Comparison of ENCODE assay signal across 30 cellular contexts in the genomic region with DNA sequence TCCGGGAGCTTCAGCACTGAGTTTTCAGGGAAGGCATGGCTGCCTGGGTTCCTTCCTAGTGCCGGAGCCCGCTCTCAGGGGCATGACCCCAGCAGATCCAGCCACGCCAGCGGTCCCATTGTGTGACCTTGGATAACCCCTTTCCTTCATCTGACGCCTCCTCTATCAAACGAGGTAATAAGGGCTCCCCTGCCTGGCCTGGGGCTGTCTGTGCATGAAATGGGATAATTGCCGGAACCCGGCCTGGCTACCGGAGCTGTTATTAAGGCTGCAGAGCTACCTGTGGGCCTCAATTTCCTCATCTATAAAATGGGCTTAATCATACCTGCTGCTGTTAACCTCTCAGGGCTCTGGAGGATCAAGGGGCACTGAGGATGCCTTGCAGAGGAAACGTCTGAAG.
"Had no signal": no experiment of that assay in that cellular context is flagged by ENCODE, and none has a peak within 500 bp of the region (broad histone marks: within the 10 kb centered on the region; RNA-seq: fewer than 3 reads in every experiment).

No MANE protein-coding gene starts in this region.

- H3K36me3 ChIP-seq: adrenal gland, cardiac muscle cell, colonic mucosa, gastrocnemius medialis, lower lobe of right lung, neural progenitor cell, tibial artery had no signal

- FAIRE-seq: small intestine, TTC549 had no signal

- H3K4me1 ChIP-seq: neural progenitor cell had no signal

- H3K9ac ChIP-seq: neural progenitor cell had no signal

- H3K27me3 ChIP-seq: adrenal gland, colonic mucosa, gastrocnemius medialis, tibial artery had no signal

- ATAC-seq: gastrocnemius medialis; left lobe of liver; lower lobe of right lung; natural killer cell; sciatic nerve; stimulated activated effector memory CD8-positive, alpha-beta T cell treated with anti-CD3 and anti-CD28 coated beads, Interleukin-12 subunit alpha, Interleukin-12 subunit beta, amount 100 ng/mL, for 72 hours had no signal

- DNase-seq: activated CD4-positive, alpha-beta T cell treated with anti-CD3 and anti-CD28 coated beads for 48 hours; activated CD4-positive, alpha-beta T cell treated with anti-CD3 and anti-CD28 coated beads, Interleukin-2, amount 50 U/mL, for 48 hours; activated CD8-positive, alpha-beta memory T cell treated with anti-CD3 and anti-CD28 coated beads for 24 hours; activated effector memory CD4-positive, alpha-beta T cell treated with anti-CD3 and anti-CD28 coated beads, Interleukin-2, amount 50 U/mL, for 16 hours; activated naive CD4-positive, alpha-beta T cell treated with anti-CD3 and anti-CD28 coated beads for 36 hours; activated naive CD8-positive, alpha-beta T cell treated with anti-CD3 and anti-CD28 coated beads for 36 hours; activated T-cell treated with anti-CD3 and anti-CD28 coated beads, Interleukin-2, amount 50 U/mL, for 1 hour; adrenal gland; aorta; cerebellar nuclear complex; colonic mucosa; effector CD8-positive, alpha-beta T cell; gastrocnemius medialis; head of caudate nucleus; hippocampal formation; lower lobe of right lung; mesenchymal stem cell; natural killer cell; small intestine; stimulated activated CD4-positive, alpha-beta T cell treated with anti-CD3 and anti-CD28 coated beads, Interleukin-4, amount 100 ng/mL, for 24 hours; SW 1271; T-helper 9 cell; tibial artery had no signal

- H3K27ac ChIP-seq: cardiac muscle cell, colonic mucosa, lower lobe of right lung, neural progenitor cell, VCaP had no signal

- H2AFZ ChIP-seq: neural progenitor cell had no signal

- H3K4me3 ChIP-seq: adrenal gland, cardiac muscle cell, colonic mucosa, gastrocnemius medialis, lower lobe of right lung, neural progenitor cell, tibial artery had no signal

- H3K4me2 ChIP-seq: neural progenitor cell had no signal

- H3K9me3 ChIP-seq: adrenal gland, colonic mucosa, gastrocnemius medialis, lower lobe of right lung, tibial artery had no signal
